ENCODE assay signal across 8 cellular contexts in genomic region chr3:157248590-157249425, GRCh38.
A peak's percentile ranks its signal among the peaks of the same experiment; 100 is the strongest.
DNase-seq lines count a peak whose midpoint lies in the region; ATAC-seq and TF ChIP-seq lines count a peak whose summit lies in the region.

No MANE protein-coding gene starts in this region.

- no peaks in the 10 kb centered on the region for H3K27me3 Mint-ChIP-seq in activated CD4-positive, alpha-beta T cell treated with anti-CD3 and anti-CD28 coated beads for 36 hours

- no peak overlapping the region for H4K91ac ChIP-seq in trophoblast cell (ENCODE audit: low read depth, low read length)

- no peak overlapping the region for H3K9ac ChIP-seq in trophoblast cell (ENCODE audit: low read length)

- ATAC-seq in GM21447 (IDR thresholded peaks at IDR 0.05; ENCODE audit: unreplicated experiment) (no peak), GM18505 (IDR thresholded peaks at IDR 0.05; ENCODE audit: unreplicated experiment) (no peak)
- no peak for ATAC-seq in activated CD4-positive, alpha-beta T cell treated with anti-CD3 and anti-CD28 coated beads for 36 hours

- H3K4ac ChIP-seq in trophoblast cell (ENCODE audit: low read depth, low read length): no peak overlapping the region

- intact Hi-C loops in PC-9 (cut with micrococcal nuclease; ENCODE audit: unreplicated experiment): no loop called here
- intact Hi-C loops in activated CD4-positive, alpha-beta T cell treated with anti-CD3 and anti-CD28 coated beads for 36 hours (cut with DNase I, micrococcal nuclease): no loop called here

- no peak overlapping the region for H4K8ac ChIP-seq in trophoblast cell (ENCODE audit: low read depth, low read length)

- no peak overlapping the region for H3K18ac ChIP-seq in trophoblast cell (ENCODE audit: low read length)

- no peak for TF ChIP-seq CTCF in PC-9 (conservative IDR thresholded peaks at IDR 0.05)
- TF ChIP-seq CTCF in fibroblast of pulmonary artery (IDR thresholded peaks at IDR 0.05; ENCODE audit: low read length, missing control alignments): no peak

- no peak overlapping the region for H2AK5ac ChIP-seq in trophoblast cell (ENCODE audit: low read length)

- DNase-seq in GM04504 (ENCODE audit: low read depth) (peak; percentile 55), PC-9 (peak; percentile 54 to 84), fibroblast of pulmonary artery (ENCODE audit: low read depth) (peak; percentile 93), trophoblast cell (peak in 1 of 2 donors; percentile 57), ecto neural progenitor cell (ENCODE audit: low spot score) (no peak)
- DNase-seq in activated CD4-positive, alpha-beta T cell treated with anti-CD3 and anti-CD28 coated beads for 36 hours: no peak

- POLR2A ChIA-PET in PC-9 (lab: Charles Lee; ENCODE audit: unreplicated experiment): interaction anchor here (0.6 to 0.7 kb wide), 4 partner anchors 73 to 1920 kb away, joined by 3 to 4 read pairs (median 3); no protein-coding TSS in a partner anchor
- POLR2A ChIA-PET in activated CD4-positive, alpha-beta T cell treated with anti-CD3 and anti-CD28 coated beads for 36 hours (lab: Charles Lee): no interaction called here

- H4K20me1 ChIP-seq in PC-9 (ENCODE audit: insufficient read depth): no peaks in the 10 kb centered on the region

- H3F3A ChIP-seq in PC-9 (ENCODE audit: insufficient read depth, low read depth): peaks cover 13% of the 10 kb centered on the region

- no CpG with 5 or more reads among the region's 5 CpGs for WGBS in trophoblast cell (ENCODE audit: extremely low coverage, insufficient coverage, insufficient read length)

- no peaks in the 10 kb centered on the region for H3K79me2 ChIP-seq in PC-9 (ENCODE audit: low read depth)
- no peaks in the 10 kb centered on the region for H3K79me2 ChIP-seq in trophoblast cell (ENCODE audit: control insufficient read depth, insufficient read depth, low read length, poor library complexity)

- H3K27me3 ChIP-seq in PC-9 (ENCODE audit: insufficient read depth, low read depth) (no peaks in the 10 kb centered on the region), trophoblast cell (ENCODE audit: insufficient read depth, low read length) (no peaks in the 10 kb centered on the region)

- H3K79me1 ChIP-seq in trophoblast cell (ENCODE audit: low read length): no peaks in the 10 kb centered on the region

- H3K27ac ChIP-seq in PC-9 (peak overlapping the region; percentile 71), trophoblast cell (ENCODE audit: low read depth, low read length) (no peak overlapping the region)

- no peaks in the 10 kb centered on the region for H3K4me1 Mint-ChIP-seq in activated CD4-positive, alpha-beta T cell treated with anti-CD3 and anti-CD28 coated beads for 36 hours

- H3K14ac ChIP-seq in trophoblast cell (ENCODE audit: low read length): no peak overlapping the region

- no peaks in the 10 kb centered on the region for H3K9me3 ChIP-seq in PC-9 (ENCODE audit: insufficient read depth, low read depth)
- no peaks in the 10 kb centered on the region for H3K9me3 ChIP-seq in trophoblast cell (ENCODE audit: insufficient read depth, low read depth, low read length)

- CTCF ChIA-PET in PC-9 (lab: Charles Lee): interaction anchor here (0.9 kb wide), 1 partner anchor 284 kb away, joined by 4 read pairs; no protein-coding TSS in a partner anchor
- CTCF ChIA-PET in activated CD4-positive, alpha-beta T cell treated with anti-CD3 and anti-CD28 coated beads for 36 hours (lab: Charles Lee): interaction anchor here (1.2 kb wide), 1 partner anchor 9 kb away, joined by 4 read pairs; no protein-coding TSS in a partner anchor

- H3K9me2 ChIP-seq in PC-9 (ENCODE audit: insufficient read depth): no peaks in the 10 kb centered on the region

- no peak overlapping the region for H4K12ac ChIP-seq in trophoblast cell (ENCODE audit: low read depth, low read length)

- no peak overlapping the region for H2BK5ac ChIP-seq in trophoblast cell (ENCODE audit: low read depth, low read length, poor library complexity)

- H3K4me3 ChIP-seq in PC-9 (no peak overlapping the region), fibroblast of pulmonary artery (replicated peaks; ENCODE audit: low read depth, low read length) (no peak overlapping the region), trophoblast cell (ENCODE audit: low read depth, low read length) (no peak overlapping the region)

- no peak overlapping the region for H3K4me3 Mint-ChIP-seq in activated CD4-positive, alpha-beta T cell treated with anti-CD3 and anti-CD28 coated beads for 36 hours

- H2BK120ac ChIP-seq in trophoblast cell (ENCODE audit: insufficient read depth, low read length, poor library complexity): no peak overlapping the region

- no peak overlapping the region for H3K27ac Mint-ChIP-seq in activated CD4-positive, alpha-beta T cell treated with anti-CD3 and anti-CD28 coated beads for 36 hours

- H3K36me3 Mint-ChIP-seq in activated CD4-positive, alpha-beta T cell treated with anti-CD3 and anti-CD28 coated beads for 36 hours (ENCODE audit: low read depth): no peaks in the 10 kb centered on the region

- BruUV-seq in PC-9 (replicated peaks; lab: Mats Ljungman, UMichigan): no TSS peak

- H3K9me3 Mint-ChIP-seq in activated CD4-positive, alpha-beta T cell treated with anti-CD3 and anti-CD28 coated beads for 36 hours (ENCODE audit: low read depth): no peaks in the 10 kb centered on the region

- H3K36me3 ChIP-seq in PC-9 (ENCODE audit: low read depth) (no peaks in the 10 kb centered on the region), trophoblast cell (ENCODE audit: control insufficient read depth in 1 of 2, insufficient read depth in 2 of 2, low read length in 2 of 2) (no peaks in the 10 kb centered on the region)

- peaks cover 25% of the 10 kb centered on the region for H3K4me1 ChIP-seq in PC-9 (replicated peaks; ENCODE audit: insufficient read depth)
- H3K4me1 ChIP-seq in trophoblast cell (ENCODE audit: control insufficient read depth in 1 of 2, insufficient read depth in 2 of 2, low read length in 2 of 2): peaks cover 4 to 7% of the 10 kb centered on the region in 2 experiments

- H2AFZ ChIP-seq in PC-9 (peak overlapping the region; percentile 64; the same call in 1 of the 2 replicates), trophoblast cell (ENCODE audit: insufficient read depth, low read length, poor library complexity) (no peak overlapping the region)

- H2BK12ac ChIP-seq in trophoblast cell (ENCODE audit: low read length): no peak overlapping the region

- no peak overlapping the region for H3K23ac ChIP-seq in trophoblast cell (ENCODE audit: low read length)

- H3K4me2 ChIP-seq in PC-9 (peak overlapping the region; percentile 62), trophoblast cell (ENCODE audit: low read length) (peak overlapping the region; percentile 25)

- no peak for TF ChIP-seq POLR2A in GM18505 (IDR thresholded peaks at IDR 0.05; ENCODE audit: borderline replicate concordance, extremely low read depth, insufficient read depth, insufficient read length)

Comparison
In these comparisons a context has a peak if more than half of its experiments do, and no peak if none do; other contexts are left out.
1. DNase-seq: peak in GM04504 (single experiment), PC-9 (2 of 2) and fibroblast of pulmonary artery (single experiment); none in activated CD4-positive, alpha-beta T cell treated with anti-CD3 and anti-CD28 coated beads for 36 hours (single experiment) and ecto neural progenitor cell (single experiment).